ENCODE assay signal across 8 cellular contexts in the genomic region with DNA sequence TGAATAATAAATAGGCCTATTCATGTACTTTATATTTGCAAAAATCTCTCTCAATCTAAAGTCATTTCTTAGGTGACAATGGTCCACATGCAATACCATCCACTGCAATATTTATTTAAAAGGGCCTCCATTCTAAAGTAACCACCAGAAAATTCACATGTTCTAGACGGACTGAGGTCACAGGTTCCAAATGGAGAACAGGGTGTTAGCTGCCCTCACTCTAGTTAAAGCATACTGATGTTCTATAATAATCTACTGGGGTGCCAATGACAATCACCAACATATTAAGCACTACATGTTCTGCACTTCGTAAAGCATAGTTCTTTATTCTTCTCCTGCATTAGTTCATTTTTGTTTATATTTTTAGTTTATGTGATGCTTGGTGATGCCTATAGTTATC. TPM values are rescaled to one million over a fixed set of nuclear protein-coding genes. Genes with fewer than 3 reads are reported as not detected.
DNase-seq lines count a peak whose midpoint lies in the region; ATAC-seq and TF ChIP-seq lines count a peak whose summit lies in the region.

No MANE protein-coding gene starts in this region.

- H3K4me1 ChIP-seq in MM.1S (ENCODE audit: low read length): peaks cover 26% of the 10 kb centered on the region

- H3K4me3 Mint-ChIP-seq in CD4-positive, alpha-beta T cell: peak overlapping the region; percentile 96
- peak overlapping the region; percentile 99 for H3K4me3 Mint-ChIP-seq in natural killer cell treated with Interleukin-12 subunit alpha and Interleukin-12 subunit beta and Interleukin-15 and Interleukin-18, amount 100 ng/mL, for 72 hours

- no peaks in the 10 kb centered on the region for H3K27me3 Mint-ChIP-seq in CD4-positive, alpha-beta T cell
- H3K27me3 Mint-ChIP-seq in natural killer cell treated with Interleukin-12 subunit alpha and Interleukin-12 subunit beta and Interleukin-15 and Interleukin-18, amount 100 ng/mL, for 72 hours: peaks cover 0 to 4% of the 10 kb centered on the region in 2 donors

- H3K27ac ChIP-seq in CD4-positive, alpha-beta T cell (ENCODE audit: low read depth, low read length): no peak overlapping the region
- no peak overlapping the region for H3K27ac ChIP-seq in MM.1S (ENCODE audit: low read length)

- POLR2A ChIA-PET in CD4-positive, alpha-beta T cell (lab: Charles Lee): interaction anchor here (0.6 to 3.8 kb wide), 7 partner anchors 12 to 822 kb away, joined by 3 to 57 read pairs (median 11); no protein-coding TSS in a partner anchor

- H2AFZ ChIP-seq in MM.1S (ENCODE audit: low read length): no peak overlapping the region

- peak overlapping the region; percentile 97 for H3K9ac ChIP-seq in MM.1S (ENCODE audit: low read length)

- peaks cover 62% of the 10 kb centered on the region for H3K79me2 ChIP-seq in MM.1S (ENCODE audit: low read length)

- H3K27ac Mint-ChIP-seq in CD4-positive, alpha-beta T cell: peak overlapping the region; percentile 99
- H3K27ac Mint-ChIP-seq in natural killer cell treated with Interleukin-12 subunit alpha and Interleukin-12 subunit beta and Interleukin-15 and Interleukin-18, amount 100 ng/mL, for 72 hours: peak overlapping the region; percentile 97 to 99

- H3K4me1 Mint-ChIP-seq in CD4-positive, alpha-beta T cell (ENCODE audit: low read depth): peaks cover 53% of the 10 kb centered on the region
- peaks cover 37 to 42% of the 10 kb centered on the region in 2 donors for H3K4me1 Mint-ChIP-seq in natural killer cell treated with Interleukin-12 subunit alpha and Interleukin-12 subunit beta and Interleukin-15 and Interleukin-18, amount 100 ng/mL, for 72 hours (ENCODE audit: low read depth in 2 of 2)

- ATAC-seq in CD4-positive, alpha-beta T cell (ENCODE audit: poor library complexity): no peak
- ATAC-seq in natural killer cell treated with Interleukin-12 subunit alpha and Interleukin-12 subunit beta and Interleukin-15 and Interleukin-18, amount 100 ng/mL, for 72 hours: no peak
- ATAC-seq in GM21786 (IDR thresholded peaks at IDR 0.05; ENCODE audit: unreplicated experiment) (no peak), GM19455 (IDR thresholded peaks at IDR 0.05; ENCODE audit: unreplicated experiment) (no peak)

- H3K4me3 ChIP-seq in MM.1S (ENCODE audit: low read length) (peak overlapping the region; percentile 99), choroid plexus epithelial cell (ENCODE audit: low read depth, low read length) (peak overlapping the region; percentile 77)

- H3F3A ChIP-seq in MM.1S (ENCODE audit: insufficient read depth, low read length): peaks cover 13% of the 10 kb centered on the region; the same call in 1 of the 2 replicates

- no peaks in the 10 kb centered on the region for H3K9me3 Mint-ChIP-seq in CD4-positive, alpha-beta T cell
- H3K9me3 Mint-ChIP-seq in natural killer cell treated with Interleukin-12 subunit alpha and Interleukin-12 subunit beta and Interleukin-15 and Interleukin-18, amount 100 ng/mL, for 72 hours: no peaks in the 10 kb centered on the region

- H3K36me3 ChIP-seq in MM.1S (replicated peaks; ENCODE audit: insufficient read depth, low read length): no peaks in the 10 kb centered on the region; the same call in 1 of the 2 replicates

- peak overlapping the region; percentile 71 for H3K4me2 ChIP-seq in MM.1S (ENCODE audit: low read depth, low read length)

- CTCF ChIA-PET in CD4-positive, alpha-beta T cell (lab: Charles Lee): no interaction called here

- intact Hi-C loops in CD4-positive, alpha-beta T cell (cut with DNase I, micrococcal nuclease): loop anchor here in 1 of 2 experiments (5.0 kb wide), 2 partner anchors 41 to 129 kb away; partner anchors contain the start of gene MYB

- no peaks in the 10 kb centered on the region for H4K20me1 ChIP-seq in MM.1S (ENCODE audit: insufficient read depth, low read length)

- H3K27me3 ChIP-seq in CD4-positive, alpha-beta T cell (ENCODE audit: control insufficient read depth, insufficient read depth, low read length): no peaks in the 10 kb centered on the region
- no peaks in the 10 kb centered on the region for H3K27me3 ChIP-seq in MM.1S (replicated peaks; ENCODE audit: insufficient read depth, low read length)

- no peaks in the 10 kb centered on the region for H3K9me2 ChIP-seq in MM.1S (replicated peaks; ENCODE audit: insufficient read depth, low read length)

- no peaks in the 10 kb centered on the region for H3K9me3 ChIP-seq in CD4-positive, alpha-beta T cell (ENCODE audit: control insufficient read depth, low read length)
- H3K9me3 ChIP-seq in MM.1S (replicated peaks; ENCODE audit: insufficient read depth, low read length): no peaks in the 10 kb centered on the region

- no peak for TF ChIP-seq CTCF in CD4-positive, alpha-beta T cell (IDR thresholded peaks at IDR 0.05)
- TF ChIP-seq CTCF in MM.1S (IDR thresholded peaks at IDR 0.05; ENCODE audit: low read length) (no peak), choroid plexus epithelial cell (conservative IDR thresholded peaks at IDR 0.05; ENCODE audit: low read depth, low read length) (no peak)

- no peak for DNase-seq in CD4-positive, alpha-beta T cell
- DNase-seq in MM.1S (no peak), choroid plexus epithelial cell (ENCODE audit: low read depth) (no peak), NCI-H82 (lab: John Stamatoyannopoulos, UW) (no peak), SHP77 treated with DMSO at 0.1 percent for 48 hours (lab: John Stamatoyannopoulos, UW) (no peak)
- DNase-seq in natural killer cell treated with Interleukin-12 subunit alpha and Interleukin-12 subunit beta and Interleukin-15 and Interleukin-18, amount 100 ng/mL, for 72 hours (ENCODE audit: low spot score): no peak

- H3K36me3 Mint-ChIP-seq in CD4-positive, alpha-beta T cell (ENCODE audit: low read depth): peaks cover 44% of the 10 kb centered on the region
- peaks cover 24% of the 10 kb centered on the region for H3K36me3 Mint-ChIP-seq in natural killer cell treated with Interleukin-12 subunit alpha and Interleukin-12 subunit beta and Interleukin-15 and Interleukin-18, amount 100 ng/mL, for 72 hours

RNA-seq across cellular contexts. Expression of gene HBS1L, which starts 1.2 kb away (rescaled TPM):
- total RNA-seq in CD4-positive, alpha-beta T cell: 100 to 1,000 TPM; 106 to 117 TPM
- total RNA-seq in natural killer cell treated with Interleukin-12 subunit alpha and Interleukin-12 subunit beta and Interleukin-15 and Interleukin-18, amount 100 ng/mL, for 72 hours: 100 to 1,000 TPM; 137 to 215 TPM
